In genomic region chr16:4260360-4260759, GRCh38 we compare ENCODE assay signal across 22 cellular contexts. TPM values are rescaled to one million over a fixed set of nuclear protein-coding genes. Genes with fewer than 3 reads are reported as not detected.
DNase-seq lines count a peak whose midpoint lies in the region; ATAC-seq and TF ChIP-seq lines count a peak whose summit lies in the region.
"Had no signal": no experiment of that assay in that cellular context is flagged by ENCODE, and none has a peak within 500 bp of the region (broad histone marks: within the 10 kb centered on the region; RNA-seq: fewer than 3 reads in every experiment).

No MANE protein-coding gene starts in this region.

- 32 to 69% (median 55%) methylated on average over 12 to 14 of the region's 14 CpGs for WGBS in stomach, 5 donors
- WGBS in psoas muscle, 3 donors: 83 to 91% (median 85%) methylated on average over 13 to 14 of the region's 14 CpGs

- no peak for ATAC-seq in psoas muscle
- ATAC-seq: left cardiac atrium; stimulated activated memory B cell treated with anti-CD40 and anti-IgM and Interleukin-4, amounts not matched to agents 10 μg/mL and 1 μg/mL and 100 μg/mL, for 72 hours had no signal

- no peak for TF ChIP-seq EP300 in stomach (IDR thresholded peaks at IDR 0.05)

- no peak for TF ChIP-seq POLR2A in stomach (IDR thresholded peaks at IDR 0.05)

- TF ChIP-seq CTCF in epithelial cell of esophagus (IDR thresholded peaks at IDR 0.05; ENCODE audit: insufficient read depth, low read depth, low read length, missing control alignments) (no peak), stomach (IDR thresholded peaks at IDR 0.05) (no peak), psoas muscle (IDR thresholded peaks at IDR 0.05) (no peak)

- H3K36me3 ChIP-seq in stomach (peaks cover 16 to 46% (median 42%) of the 10 kb centered on the region in 4 donors), psoas muscle (ENCODE audit: insufficient read depth in 1 of 2, low read depth in 1 of 2) (peaks cover 0 to 48% of the 10 kb centered on the region in 2 donors)
- H3K36me3 ChIP-seq: uterus had no signal

- H3K9me3 ChIP-seq in stomach (no peaks in the 10 kb centered on the region), psoas muscle (no peaks in the 10 kb centered on the region)
- H3K9me3 ChIP-seq: BLaER1, esophagus muscularis mucosa, right lobe of liver, uterus had no signal

- H3K4me1 ChIP-seq in stomach (peaks cover 15 to 48% (median 42%) of the 10 kb centered on the region in 4 donors), psoas muscle (peaks cover 9% of the 10 kb centered on the region)
- H3K4me1 ChIP-seq: right lobe of liver had no signal

- H3K4me3 ChIP-seq in epithelial cell of esophagus (ENCODE audit: low read length): no peak overlapping the region
- H3K4me3 ChIP-seq in stomach: no peak overlapping the region
- no peak overlapping the region for H3K4me3 ChIP-seq in psoas muscle
- H3K4me3 ChIP-seq: BLaER1, coronary artery, esophagus muscularis mucosa, right lobe of liver, uterus had no signal

- DNase-seq in NCI-H1105 treated with DMSO at 0.1 percent for 48 hours (lab: John Stamatoyannopoulos, UW): peak; percentile 89
- DNase-seq in NCI-H2196 (lab: John Stamatoyannopoulos, UW; ENCODE audit: unreplicated experiment): peak; percentile 93
- peak; percentile 61 for DNase-seq in epithelial cell of esophagus (ENCODE audit: low read depth)
- DNase-seq in stomach: peak; percentile 93
- no peak for DNase-seq in NCI-H82 treated with DMSO at 0.1 percent for 48 hours (lab: John Stamatoyannopoulos, UW; ENCODE audit: unreplicated experiment)
- no peak for DNase-seq in psoas muscle
- no peak for DNase-seq in activated naive CD4-positive, alpha-beta T cell treated with anti-CD3 and anti-CD28 coated beads, Interleukin-2, amount 50 U/mL, for 16 hours
- DNase-seq: activated CD4-positive, alpha-beta T cell treated with anti-CD3 and anti-CD28 coated beads, Interleukin-2, amount 50 U/mL, for 1 hour; amygdala; GOT3; left cardiac atrium; NCI-H526 treated with DMSO at 0.1 percent for 48 hours; nephron progenitor cell; right lobe of liver; stimulated activated CD4-positive, alpha-beta T cell treated with anti-CD3 and anti-CD28 coated beads, Interleukin-4, amount 100 ng/mL, for 4 hours; T-helper 9 cell; uterus had no signal

- H3K27ac ChIP-seq in stomach (peak overlapping the region; percentile 39 to 76 (median 52)), psoas muscle (no peak overlapping the region)
- H3K27ac ChIP-seq: BLaER1, coronary artery, esophagus muscularis mucosa, KMS-11, right lobe of liver, uterus had no signal

- H3K27me3 ChIP-seq in stomach: no peaks in the 10 kb centered on the region
- H3K27me3 ChIP-seq in psoas muscle (ENCODE audit: insufficient read depth in 3 of 3, low read length in 2 of 3): no peaks in the 10 kb centered on the region
- H3K27me3 ChIP-seq: BLaER1, esophagus muscularis mucosa, right lobe of liver, uterus had no signal

- intact Hi-C loops in stomach (cut with DNase I; ENCODE audit: low total_unique reads): no loop called here
- intact Hi-C loops in psoas muscle (cut with DNase I): loop anchor here in 1 of 2 donors (10.0 kb wide), 1 partner anchor 64 kb away; no protein-coding TSS in a partner anchor

RNA-seq across cellular contexts. Expression of gene TFAP4, which starts 12.5 kb away (rescaled TPM):
- total RNA-seq in stomach (10 to 100 TPM in 1 of 5 donors, 1 to 10 TPM in 3, not detected in 1; 4.9 to 17.4 (median 6.5) TPM), psoas muscle (1 to 10 TPM; 3.8 to 5.7 (median 4.5) TPM)
- polyA plus RNA-seq in stomach (1 to 10 TPM; 4.9 to 7.1 (median 5.5) TPM), psoas muscle (1 to 10 TPM; 3.0 to 8.2 (median 7.0) TPM)

RNA-seq across cellular contexts. Expression of gene SRL, which starts 18.5 kb away (rescaled TPM):
- total RNA-seq in stomach (under 1 TPM in 1 of 5 donors, not detected in 4; 0.92 TPM), psoas muscle (100 to 1,000 TPM; 305 to 552 (median 476) TPM)
- polyA plus RNA-seq in stomach (1 to 10 TPM in 1 of 3 donors, under 1 TPM in 2; 0.31 to 1.5 (median 0.38) TPM), psoas muscle (100 to 1,000 TPM; 196 to 276 (median 206) TPM)

RNA-seq across cellular contexts. Expression of gene GLIS2, which starts 55.5 kb away (rescaled TPM):
- 10 to 100 TPM in 1 of 5 donors, 1 to 10 TPM in 4; 3.2 to 21.0 (median 4.6) TPM for total RNA-seq in stomach
- 1 to 10 TPM; 4.4 to 9.0 (median 5.8) TPM for polyA plus RNA-seq in stomach
- 1 to 10 TPM; 1.7 to 3.3 (median 2.4) TPM for total RNA-seq in psoas muscle
- polyA plus RNA-seq in psoas muscle: 1 to 10 TPM in 2 of 3 donors, under 1 TPM in 1; 0.96 to 1.3 (median 1.0) TPM

Comparison
In these comparisons a context has a peak if more than half of its experiments do, and no peak if none do; other contexts are left out.
1. DNase-seq: peak in NCI-H1105 treated with DMSO at 0.1 percent for 48 hours (single experiment), NCI-H2196 (single experiment), epithelial cell of esophagus (single experiment) and stomach (single experiment); none in NCI-H82 treated with DMSO at 0.1 percent for 48 hours (single experiment), psoas muscle (0 of 2) and activated naive CD4-positive, alpha-beta T cell treated with anti-CD3 and anti-CD28 coated beads, Interleukin-2, amount 50 U/mL, for 16 hours (single experiment).
2. RNA of gene SRL, which starts 18.5 kb away (total RNA-seq): 305 to 552 TPM in psoas muscle; 0.92 TPM in stomach; every median in the first group is over 100 times any median in the second.